ENCODE assay signal across 1 cellular context in the genomic region with DNA sequence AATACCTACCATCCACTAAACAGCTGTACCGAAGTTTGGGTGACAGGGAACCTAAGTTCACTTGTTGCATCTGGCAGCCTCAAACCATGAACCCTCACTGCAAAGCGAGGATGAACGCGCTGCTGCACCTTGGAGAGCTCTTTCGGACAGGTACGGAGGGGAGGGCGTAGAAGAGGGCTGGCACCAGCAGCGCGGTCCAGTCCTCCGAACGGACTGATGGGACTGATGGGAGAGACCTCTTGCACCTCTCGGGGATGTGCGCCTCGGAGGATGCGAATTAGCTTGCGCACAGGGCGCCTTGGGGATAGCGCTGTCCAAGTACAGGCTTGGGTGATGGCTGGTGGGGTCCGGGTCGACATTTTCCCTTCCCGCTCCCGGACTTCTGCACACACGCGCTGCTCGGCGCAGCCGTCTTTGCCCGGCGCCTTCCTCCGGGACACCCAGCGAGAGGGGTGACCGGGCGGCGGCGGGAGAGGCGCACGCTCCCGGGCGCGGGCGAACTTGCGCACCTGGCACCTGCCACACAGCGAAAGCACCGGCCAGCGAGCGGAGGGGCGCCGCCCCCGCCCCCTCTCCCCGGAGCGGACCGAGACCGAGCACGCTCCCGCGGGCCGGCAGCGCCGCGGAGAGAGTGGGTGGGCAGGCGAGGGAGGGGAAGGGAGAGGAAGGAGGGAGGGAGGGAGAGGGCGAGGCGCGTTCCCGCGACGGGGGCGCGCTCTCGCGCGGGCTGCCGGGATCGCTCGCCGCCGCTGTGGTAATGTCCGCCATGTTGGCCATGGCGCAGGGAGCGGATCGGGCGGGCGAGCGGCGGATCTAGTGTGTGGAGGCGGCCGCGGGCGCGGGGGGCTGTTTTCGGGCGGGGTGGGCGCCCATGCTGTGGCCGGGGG.
TF ChIP-seq lines count a peak whose summit lies in the region.

A gene with protein sequence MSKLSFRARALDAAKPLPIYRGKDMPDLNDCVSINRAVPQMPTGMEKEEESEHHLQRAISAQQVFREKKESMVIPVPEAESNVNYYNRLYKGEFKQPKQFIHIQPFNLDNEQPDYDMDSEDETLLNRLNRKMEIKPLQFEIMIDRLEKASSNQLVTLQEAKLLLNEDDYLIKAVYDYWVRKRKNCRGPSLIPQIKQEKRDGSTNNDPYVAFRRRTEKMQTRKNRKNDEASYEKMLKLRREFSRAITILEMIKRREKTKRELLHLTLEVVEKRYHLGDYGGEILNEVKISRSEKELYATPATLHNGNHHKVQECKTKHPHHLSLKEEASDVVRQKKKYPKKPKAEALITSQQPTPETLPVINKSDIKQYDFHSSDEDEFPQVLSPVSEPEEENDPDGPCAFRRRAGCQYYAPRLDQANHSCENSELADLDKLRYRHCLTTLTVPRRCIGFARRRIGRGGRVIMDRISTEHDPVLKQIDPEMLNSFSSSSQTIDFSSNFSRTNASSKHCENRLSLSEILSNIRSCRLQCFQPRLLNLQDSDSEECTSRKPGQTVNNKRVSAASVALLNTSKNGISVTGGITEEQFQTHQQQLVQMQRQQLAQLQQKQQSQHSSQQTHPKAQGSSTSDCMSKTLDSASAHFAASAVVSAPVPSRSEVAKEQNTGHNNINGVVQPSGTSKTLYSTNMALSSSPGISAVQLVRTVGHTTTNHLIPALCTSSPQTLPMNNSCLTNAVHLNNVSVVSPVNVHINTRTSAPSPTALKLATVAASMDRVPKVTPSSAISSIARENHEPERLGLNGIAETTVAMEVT (plus strand): TSS at position 754 of the 887 bp plus-strand sequence. CDS start 267 bp downstream, outside the sequence.

TF ChIP-seq in HCT116, 20 proteins besides CTCF, POLR2A, EP300 and RAD21 (continued from another document):
- TF ChIP-seq, protein P1, sequence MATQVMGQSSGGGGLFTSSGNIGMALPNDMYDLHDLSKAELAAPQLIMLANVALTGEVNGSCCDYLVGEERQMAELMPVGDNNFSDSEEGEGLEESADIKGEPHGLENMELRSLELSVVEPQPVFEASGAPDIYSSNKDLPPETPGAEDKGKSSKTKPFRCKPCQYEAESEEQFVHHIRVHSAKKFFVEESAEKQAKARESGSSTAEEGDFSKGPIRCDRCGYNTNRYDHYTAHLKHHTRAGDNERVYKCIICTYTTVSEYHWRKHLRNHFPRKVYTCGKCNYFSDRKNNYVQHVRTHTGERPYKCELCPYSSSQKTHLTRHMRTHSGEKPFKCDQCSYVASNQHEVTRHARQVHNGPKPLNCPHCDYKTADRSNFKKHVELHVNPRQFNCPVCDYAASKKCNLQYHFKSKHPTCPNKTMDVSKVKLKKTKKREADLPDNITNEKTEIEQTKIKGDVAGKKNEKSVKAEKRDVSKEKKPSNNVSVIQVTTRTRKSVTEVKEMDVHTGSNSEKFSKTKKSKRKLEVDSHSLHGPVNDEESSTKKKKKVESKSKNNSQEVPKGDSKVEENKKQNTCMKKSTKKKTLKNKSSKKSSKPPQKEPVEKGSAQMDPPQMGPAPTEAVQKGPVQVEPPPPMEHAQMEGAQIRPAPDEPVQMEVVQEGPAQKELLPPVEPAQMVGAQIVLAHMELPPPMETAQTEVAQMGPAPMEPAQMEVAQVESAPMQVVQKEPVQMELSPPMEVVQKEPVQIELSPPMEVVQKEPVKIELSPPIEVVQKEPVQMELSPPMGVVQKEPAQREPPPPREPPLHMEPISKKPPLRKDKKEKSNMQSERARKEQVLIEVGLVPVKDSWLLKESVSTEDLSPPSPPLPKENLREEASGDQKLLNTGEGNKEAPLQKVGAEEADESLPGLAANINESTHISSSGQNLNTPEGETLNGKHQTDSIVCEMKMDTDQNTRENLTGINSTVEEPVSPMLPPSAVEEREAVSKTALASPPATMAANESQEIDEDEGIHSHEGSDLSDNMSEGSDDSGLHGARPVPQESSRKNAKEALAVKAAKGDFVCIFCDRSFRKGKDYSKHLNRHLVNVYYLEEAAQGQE (IDR thresholded peaks at IDR 0.05; ENCODE audit: low read depth), result peak; percentile 61
- peak; percentile 82 for TF ChIP-seq EGR1 (IDR thresholded peaks at IDR 0.05; ENCODE audit: low read depth)
- TF ChIP-seq, protein P2, sequence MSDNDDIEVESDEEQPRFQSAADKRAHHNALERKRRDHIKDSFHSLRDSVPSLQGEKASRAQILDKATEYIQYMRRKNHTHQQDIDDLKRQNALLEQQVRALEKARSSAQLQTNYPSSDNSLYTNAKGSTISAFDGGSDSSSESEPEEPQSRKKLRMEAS (IDR thresholded peaks at IDR 0.05), result peak; percentile 38; the same call in 1 of the 2 replicates
- no peak for TF ChIP-seq SRF (IDR thresholded peaks at IDR 0.05; ENCODE audit: low read depth)
- TF ChIP-seq POLR2AphosphoS5 (IDR thresholded peaks at IDR 0.05; ENCODE audit: low read depth, low read length), result peak; percentile 88
- no peak for TF ChIP-seq CBX3 (IDR thresholded peaks at IDR 0.05; ENCODE audit: low read depth)
- no peak for TF ChIP-seq FOSL1 (IDR thresholded peaks at IDR 0.05; ENCODE audit: low read depth)
- TF ChIP-seq YY1 (IDR thresholded peaks at IDR 0.05; ENCODE audit: extremely low read depth, insufficient replicate concordance, low read depth, low read length), result peak; percentile 93
- no peak for TF ChIP-seq TCF7L2 (IDR thresholded peaks at IDR 0.05; ENCODE audit: borderline replicate concordance, extremely low read depth, insufficient read depth, insufficient read length)
- TF ChIP-seq, protein P3, sequence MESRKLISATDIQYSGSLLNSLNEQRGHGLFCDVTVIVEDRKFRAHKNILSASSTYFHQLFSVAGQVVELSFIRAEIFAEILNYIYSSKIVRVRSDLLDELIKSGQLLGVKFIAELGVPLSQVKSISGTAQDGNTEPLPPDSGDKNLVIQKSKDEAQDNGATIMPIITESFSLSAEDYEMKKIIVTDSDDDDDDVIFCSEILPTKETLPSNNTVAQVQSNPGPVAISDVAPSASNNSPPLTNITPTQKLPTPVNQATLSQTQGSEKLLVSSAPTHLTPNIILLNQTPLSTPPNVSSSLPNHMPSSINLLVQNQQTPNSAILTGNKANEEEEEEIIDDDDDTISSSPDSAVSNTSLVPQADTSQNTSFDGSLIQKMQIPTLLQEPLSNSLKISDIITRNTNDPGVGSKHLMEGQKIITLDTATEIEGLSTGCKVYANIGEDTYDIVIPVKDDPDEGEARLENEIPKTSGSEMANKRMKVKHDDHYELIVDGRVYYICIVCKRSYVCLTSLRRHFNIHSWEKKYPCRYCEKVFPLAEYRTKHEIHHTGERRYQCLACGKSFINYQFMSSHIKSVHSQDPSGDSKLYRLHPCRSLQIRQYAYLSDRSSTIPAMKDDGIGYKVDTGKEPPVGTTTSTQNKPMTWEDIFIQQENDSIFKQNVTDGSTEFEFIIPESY (IDR thresholded peaks at IDR 0.05; ENCODE audit: extremely low read depth, insufficient replicate concordance, low read length), result peak; percentile 18
- TF ChIP-seq ELF1 (IDR thresholded peaks at IDR 0.05; ENCODE audit: borderline replicate concordance, low read depth), result no peak
- no peak for TF ChIP-seq SP1 (IDR thresholded peaks at IDR 0.05; ENCODE audit: low read depth)
- no peak for TF ChIP-seq ZNF274 (IDR thresholded peaks at IDR 0.05; ENCODE audit: low read depth, low read length)
- no peak for TF ChIP-seq EZH2 (IDR thresholded peaks at IDR 0.05)
- no peak for TF ChIP-seq ZFX (IDR thresholded peaks at IDR 0.05)
